8 cellular contexts compared by ENCODE assay signal in genomic region chr11:68540504-68540903, GRCh38.
DNase-seq lines count a peak whose midpoint lies in the region; ATAC-seq and TF ChIP-seq lines count a peak whose summit lies in the region.
"Not testable (repeated sequence)": the region's sequence is repeated elsewhere in the genome, so short reads cannot be mapped to it uniquely, and the experiment has no call there.

No MANE protein-coding gene starts in this region.

- H2AFZ ChIP-seq in H9 (ENCODE audit: low read length): not testable (repeated sequence)

- CTCF ChIA-PET in CD4-positive, alpha-beta memory T cell (lab: Charles Lee; ENCODE audit: partially characterized antibody); WTC11 (lab: Charles Lee); activated naive CD4-positive, alpha-beta T cell treated with anti-CD3 and anti-CD28 coated beads for 36 hours (lab: Charles Lee): not testable (repeated sequence)

- not testable (repeated sequence) for H3K9me3 Mint-ChIP-seq in CD4-positive, alpha-beta memory T cell; H9; activated naive CD4-positive, alpha-beta T cell treated with anti-CD3 and anti-CD28 coated beads for 36 hours; effector memory CD8-positive, alpha-beta T cell; natural killer cell treated with Interleukin-12 subunit alpha and Interleukin-12 subunit beta and Interleukin-15 and Interleukin-18, amount 100 ng/mL, for 72 hours; stimulated activated effector memory CD8-positive, alpha-beta T cell treated with anti-CD3 and anti-CD28 coated beads, Interleukin-12 subunit alpha, Interleukin-12 subunit beta, amount 100 ng/mL, for 72 hours
- peaks cover 17% of the 10 kb centered on the region for H3K9me3 Mint-ChIP-seq in WTC11

- H3K18ac ChIP-seq in H9 (ENCODE audit: insufficient read length, low read depth, low read length): not testable (repeated sequence)

- not testable (repeated sequence) for H3K4me3 ChIP-seq in CD4-positive, alpha-beta memory T cell (ENCODE audit: low read length in 2 of 2)
- H3K4me3 ChIP-seq in iPS-20b (ENCODE audit: low read length): peak overlapping the region; percentile 4; the same call in 1 of the 2 replicates

- H3K27me3 Mint-ChIP-seq in CD4-positive, alpha-beta memory T cell; H9 (ENCODE audit: low read depth); WTC11 (ENCODE audit: low read depth); activated naive CD4-positive, alpha-beta T cell treated with anti-CD3 and anti-CD28 coated beads for 36 hours (ENCODE audit: low read depth); effector memory CD8-positive, alpha-beta T cell; natural killer cell treated with Interleukin-12 subunit alpha and Interleukin-12 subunit beta and Interleukin-15 and Interleukin-18, amount 100 ng/mL, for 72 hours: not testable (repeated sequence)

- POLR2A ChIA-PET in CD4-positive, alpha-beta memory T cell (lab: Charles Lee; ENCODE audit: partially characterized antibody); WTC11 (lab: Charles Lee): not testable (repeated sequence)

- not testable (repeated sequence) for H4K91ac ChIP-seq in H9 (ENCODE audit: insufficient read length, low read depth, low read length)

- intact Hi-C loops in CD4-positive, alpha-beta memory T cell (cut with micrococcal nuclease); activated naive CD4-positive, alpha-beta T cell treated with anti-CD3 and anti-CD28 coated beads for 36 hours (cut with micrococcal nuclease): not testable (repeated sequence)

- TF ChIP-seq CTCF in H9 (conservative IDR thresholded peaks at IDR 0.05); WTC11 (IDR thresholded peaks at IDR 0.05): not testable (repeated sequence)

- peaks cover 19% of the 10 kb centered on the region for H3K4me1 ChIP-seq in CD4-positive, alpha-beta memory T cell (ENCODE audit: insufficient read depth, low read length)
- H3K4me1 ChIP-seq in H9 (ENCODE audit: insufficient read depth, low read length) (peaks cover 20% of the 10 kb centered on the region), iPS-20b (ENCODE audit: insufficient read depth, low read length) (peaks cover 36% of the 10 kb centered on the region)

- H4K5ac ChIP-seq in H9 (ENCODE audit: insufficient read length, low read depth, low read length): not testable (repeated sequence)

- peak overlapping the region in 5 of 7 donors; percentile 58 to 78 (median 67) for H3K27ac Mint-ChIP-seq in CD4-positive, alpha-beta memory T cell
- H3K27ac Mint-ChIP-seq in H9 (peak overlapping the region in 1 of 3 experiments; percentile 47; a peak in 1 of 7 replicates), WTC11 (peak overlapping the region; percentile 11; the same call in 1 of the 2 replicates)
- H3K27ac Mint-ChIP-seq in activated naive CD4-positive, alpha-beta T cell treated with anti-CD3 and anti-CD28 coated beads for 36 hours: peak overlapping the region; percentile 17
- peak overlapping the region; percentile 80 to 86 for H3K27ac Mint-ChIP-seq in effector memory CD8-positive, alpha-beta T cell
- H3K27ac Mint-ChIP-seq in natural killer cell treated with Interleukin-12 subunit alpha and Interleukin-12 subunit beta and Interleukin-15 and Interleukin-18, amount 100 ng/mL, for 72 hours: peak overlapping the region; percentile 45 to 70
- peak overlapping the region; percentile 86 for H3K27ac Mint-ChIP-seq in stimulated activated effector memory CD8-positive, alpha-beta T cell treated with anti-CD3 and anti-CD28 coated beads, Interleukin-12 subunit alpha, Interleukin-12 subunit beta, amount 100 ng/mL, for 72 hours

- H3T11ph ChIP-seq in H9 (ENCODE audit: low read length): not testable (repeated sequence)

- not testable (repeated sequence) for H3K9ac ChIP-seq in H9 (ENCODE audit: extremely low read depth, insufficient read length, low read length); iPS-20b (ENCODE audit: low read depth, low read length)

- not testable (repeated sequence) for DNase-seq in CD4-positive, alpha-beta memory T cell; WTC11 (ENCODE audit: low spot score); activated naive CD4-positive, alpha-beta T cell treated with anti-CD3 and anti-CD28 coated beads for 36 hours; effector memory CD8-positive, alpha-beta T cell; natural killer cell treated with Interleukin-12 subunit alpha and Interleukin-12 subunit beta and Interleukin-15 and Interleukin-18, amount 100 ng/mL, for 72 hours (ENCODE audit: low spot score); stimulated activated effector memory CD8-positive, alpha-beta T cell treated with anti-CD3 and anti-CD28 coated beads, Interleukin-12 subunit alpha, Interleukin-12 subunit beta, amount 100 ng/mL, for 72 hours (ENCODE audit: low spot score in 2 of 2)
- peak; percentile 50 for DNase-seq in H9

- H2AK5ac ChIP-seq in H9 (ENCODE audit: insufficient read length, low read length): not testable (repeated sequence)

- peaks cover 15% of the 10 kb centered on the region for H3K79me1 ChIP-seq in H9 (ENCODE audit: insufficient read depth, low read depth, low read length, poor library complexity, severe bottlenecking)

- not testable (repeated sequence) for H2BK15ac ChIP-seq in H9 (ENCODE audit: low read depth, low read length)

- not testable (repeated sequence) for H2BK120ac ChIP-seq in H9 (ENCODE audit: low read depth, low read length, poor library complexity, severe bottlenecking)

- H3K23me2 ChIP-seq in H9 (ENCODE audit: insufficient read length, low read depth, low read length, poor library complexity, severe bottlenecking): not testable (repeated sequence)

- H3K9me3 ChIP-seq in CD4-positive, alpha-beta memory T cell (ENCODE audit: control insufficient read depth in 1 of 2, low read length in 2 of 2); H9 (ENCODE audit: control insufficient read depth, low read depth, low read length); iPS-20b (ENCODE audit: insufficient read depth, low read depth, low read length): not testable (repeated sequence)

- peaks cover 58% of the 10 kb centered on the region for H3K36me3 ChIP-seq in CD4-positive, alpha-beta memory T cell (ENCODE audit: insufficient read depth, low read length)
- peaks cover 82% of the 10 kb centered on the region for H3K36me3 ChIP-seq in iPS-20b (ENCODE audit: insufficient read depth, low read depth, low read length)

- H3K27me3 ChIP-seq in CD4-positive, alpha-beta memory T cell (ENCODE audit: insufficient read depth, low read length); H9 (ENCODE audit: insufficient read depth, low read length); iPS-20b (ENCODE audit: insufficient read depth, low read length): not testable (repeated sequence)

- H2BK5ac ChIP-seq in H9 (ENCODE audit: insufficient read length, low read length): not testable (repeated sequence)

- H3K79me2 ChIP-seq in H9 (ENCODE audit: insufficient read depth, low read length): not testable (repeated sequence)

- not testable (repeated sequence) for H3K4me3 Mint-ChIP-seq in CD4-positive, alpha-beta memory T cell; activated naive CD4-positive, alpha-beta T cell treated with anti-CD3 and anti-CD28 coated beads for 36 hours; effector memory CD8-positive, alpha-beta T cell; natural killer cell treated with Interleukin-12 subunit alpha and Interleukin-12 subunit beta and Interleukin-15 and Interleukin-18, amount 100 ng/mL, for 72 hours; stimulated activated effector memory CD8-positive, alpha-beta T cell treated with anti-CD3 and anti-CD28 coated beads, Interleukin-12 subunit alpha, Interleukin-12 subunit beta, amount 100 ng/mL, for 72 hours
- H3K4me3 Mint-ChIP-seq in H9 (peak overlapping the region; percentile 30 to 33; a peak in 3 of 5 replicates), WTC11 (peak overlapping the region; percentile 34)

- H3K36me3 Mint-ChIP-seq in CD4-positive, alpha-beta memory T cell: peaks cover 56 to 85% of the 10 kb centered on the region in 2 donors
- peaks cover 35 to 70% (median 60%) of the 10 kb centered on the region in 3 experiments; a peak in 6 of 7 replicates for H3K36me3 Mint-ChIP-seq in H9 (ENCODE audit: insufficient read depth in 1 of 3, low read depth in 3 of 3)
- H3K36me3 Mint-ChIP-seq in WTC11: peaks cover 61% of the 10 kb centered on the region
- peaks cover 49% of the 10 kb centered on the region for H3K36me3 Mint-ChIP-seq in activated naive CD4-positive, alpha-beta T cell treated with anti-CD3 and anti-CD28 coated beads for 36 hours (ENCODE audit: low read depth)
- peaks cover 48% of the 10 kb centered on the region for H3K36me3 Mint-ChIP-seq in effector memory CD8-positive, alpha-beta T cell (ENCODE audit: insufficient read depth)
- H3K36me3 Mint-ChIP-seq in natural killer cell treated with Interleukin-12 subunit alpha and Interleukin-12 subunit beta and Interleukin-15 and Interleukin-18, amount 100 ng/mL, for 72 hours: peaks cover 31% of the 10 kb centered on the region
- peaks cover 98% of the 10 kb centered on the region for H3K36me3 Mint-ChIP-seq in stimulated activated effector memory CD8-positive, alpha-beta T cell treated with anti-CD3 and anti-CD28 coated beads, Interleukin-12 subunit alpha, Interleukin-12 subunit beta, amount 100 ng/mL, for 72 hours

- H3K4ac ChIP-seq in H9 (ENCODE audit: low read depth, low read length): not testable (repeated sequence)

- not testable (repeated sequence) for H3K56ac ChIP-seq in H9 (ENCODE audit: insufficient read length, low read depth, low read length)

- not testable (repeated sequence) for H3K27ac ChIP-seq in CD4-positive, alpha-beta memory T cell (ENCODE audit: low read depth, low read length); H9 (ENCODE audit: insufficient read length, low read depth, low read length); iPS-20b (ENCODE audit: low read length)

- not testable (repeated sequence) for H2BK12ac ChIP-seq in H9 (ENCODE audit: insufficient read length, low read depth, low read length)

- H3K14ac ChIP-seq in H9 (ENCODE audit: insufficient read depth, low read length): not testable (repeated sequence)

- not testable (repeated sequence) for H3K23ac ChIP-seq in H9 (ENCODE audit: insufficient read length, low read depth, low read length)

- H3K4me2 ChIP-seq in H9 (ENCODE audit: insufficient read depth, insufficient read length, low read length): peak overlapping the region; percentile 41

- not testable (repeated sequence) for H2BK20ac ChIP-seq in H9 (ENCODE audit: low read depth, low read length, poor library complexity, severe bottlenecking)

- peaks cover 51 to 82% (median 63%) of the 10 kb centered on the region in 4 donors for H3K4me1 Mint-ChIP-seq in CD4-positive, alpha-beta memory T cell
- H3K4me1 Mint-ChIP-seq in H9 (peaks cover 56 to 62% of the 10 kb centered on the region in 2 experiments), WTC11 (peaks cover 81% of the 10 kb centered on the region)
- peaks cover 58% of the 10 kb centered on the region for H3K4me1 Mint-ChIP-seq in activated naive CD4-positive, alpha-beta T cell treated with anti-CD3 and anti-CD28 coated beads for 36 hours (ENCODE audit: low read depth)
- peaks cover 42 to 51% of the 10 kb centered on the region in 2 donors for H3K4me1 Mint-ChIP-seq in effector memory CD8-positive, alpha-beta T cell (ENCODE audit: low read depth in 2 of 2)
- H3K4me1 Mint-ChIP-seq in natural killer cell treated with Interleukin-12 subunit alpha and Interleukin-12 subunit beta and Interleukin-15 and Interleukin-18, amount 100 ng/mL, for 72 hours (ENCODE audit: low read depth in 2 of 2): peaks cover 53 to 63% of the 10 kb centered on the region in 2 donors
- peaks cover 58% of the 10 kb centered on the region for H3K4me1 Mint-ChIP-seq in stimulated activated effector memory CD8-positive, alpha-beta T cell treated with anti-CD3 and anti-CD28 coated beads, Interleukin-12 subunit alpha, Interleukin-12 subunit beta, amount 100 ng/mL, for 72 hours

- not testable (repeated sequence) for H4K8ac ChIP-seq in H9 (replicated peaks; ENCODE audit: insufficient read length, low read depth, low read length)

- ATAC-seq in WTC11; effector memory CD8-positive, alpha-beta T cell (replicated peaks); natural killer cell treated with Interleukin-12 subunit alpha and Interleukin-12 subunit beta and Interleukin-15 and Interleukin-18, amount 100 ng/mL, for 72 hours; stimulated activated effector memory CD8-positive, alpha-beta T cell treated with anti-CD3 and anti-CD28 coated beads, Interleukin-12 subunit alpha, Interleukin-12 subunit beta, amount 100 ng/mL, for 72 hours: not testable (repeated sequence)

- not testable (repeated sequence) for H4K20me1 ChIP-seq in H9 (ENCODE audit: control insufficient read depth, insufficient read depth, insufficient read length)

- whole genome bisulfite sequencing in H9 (ENCODE audit: extremely low coverage, insufficient read length, low lambda C conversion rate): no CpG with 5 or more reads among the region's 7 CpGs
